29 cellular contexts compared by ENCODE assay signal in the genomic region with DNA sequence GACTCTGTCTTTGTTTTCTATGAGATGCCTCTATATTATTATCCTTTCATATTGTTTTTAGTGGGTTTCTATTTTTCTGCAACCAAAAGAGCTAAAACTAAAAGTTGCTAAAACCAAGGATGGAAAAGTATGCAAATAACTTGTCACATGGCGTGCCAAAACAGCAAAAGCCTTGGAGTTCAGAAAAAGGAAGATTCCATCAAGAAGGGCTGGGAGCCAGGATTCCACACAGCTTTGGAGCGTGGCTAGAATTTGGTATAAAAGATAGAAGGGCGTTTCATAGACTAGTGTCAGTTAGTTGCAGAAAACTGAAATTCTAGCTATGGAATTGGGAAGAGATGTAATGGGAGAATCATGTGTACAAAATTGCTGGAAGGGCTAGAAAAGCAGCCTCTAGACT. TPM values are rescaled to one million over a fixed set of nuclear protein-coding genes. Genes with fewer than 3 reads are reported as not detected.
"Had no signal": no experiment of that assay in that cellular context is flagged by ENCODE, and none has a peak within 500 bp of the region (broad histone marks: within the 10 kb centered on the region; RNA-seq: fewer than 3 reads in every experiment).

No MANE protein-coding gene starts in this region.

- H3K9me3 Mint-ChIP-seq: natural killer cell, neural progenitor cell, WTC11 had no signal

- H3K36me3 Mint-ChIP-seq: activated CD8-positive, alpha-beta memory T cell treated with anti-CD3 and anti-CD28 coated beads, Interleukin-2, amount 10 ng/mL, durations not matched to agents 7 days and 5 days; natural killer cell; neural progenitor cell; WTC11 had no signal

- H3K4me1 Mint-ChIP-seq: natural killer cell, neural progenitor cell, WTC11 had no signal

- H3K27ac ChIP-seq: breast epithelium, esophagus muscularis mucosa, neural progenitor cell, thoracic aorta had no signal

- DNase-seq: activated CD8-positive, alpha-beta memory T cell treated with anti-CD3 and anti-CD28 coated beads, Interleukin-2, amount 10 ng/mL, durations not matched to agents 7 days and 5 days; activated CD8-positive, alpha-beta T cell treated with anti-CD3 and anti-CD28 coated beads, Interleukin-2, amount 10 ng/mL, durations not matched to agents 7 days and 5 days; activated naive CD4-positive, alpha-beta T cell; activated T-cell treated with anti-CD3 and anti-CD28 coated beads for 4 hours; activated T-cell treated with anti-CD3 and anti-CD28 coated beads, Interleukin-2, amount 50 U/mL, for 72 hours; central memory CD4-positive, alpha-beta T cell; dermis blood vessel endothelial cell; effector CD4-positive, alpha-beta T cell; head of caudate nucleus; hypothalamus; midbrain; natural killer cell; occipital lobe; spleen; stimulated activated CD4-positive, alpha-beta T cell treated with anti-CD3 and anti-CD28 coated beads, Interleukin-2, amount 100 ng/mL, for 48 hours; T-helper 2 cell; trophoblast cell had no signal

- H3K27ac Mint-ChIP-seq: activated CD8-positive, alpha-beta memory T cell treated with anti-CD3 and anti-CD28 coated beads, Interleukin-2, amount 10 ng/mL, durations not matched to agents 7 days and 5 days; activated CD8-positive, alpha-beta T cell treated with anti-CD3 and anti-CD28 coated beads, Interleukin-2, amount 10 ng/mL, durations not matched to agents 7 days and 5 days; activated naive CD4-positive, alpha-beta T cell treated with anti-CD3 and anti-CD28 coated beads, Interleukin-2, amount 50 U/mL, for 72 hours; activated T-cell treated with anti-CD3 and anti-CD28 coated beads, Interleukin-2, amount 50 U/mL, for 72 hours; natural killer cell; neural progenitor cell; stimulated activated naive CD8-positive, alpha-beta T cell treated with anti-CD3 and anti-CD28 coated beads, Interleukin-15, Interleukin-2, amounts not matched to agents 100 ng/mL and 50 ng/mL, for 24 hours; WTC11 had no signal

- H3K4me3 ChIP-seq: breast epithelium, esophagus muscularis mucosa, neural progenitor cell, spleen, thoracic aorta had no signal

- H3K4me3 Mint-ChIP-seq: activated CD8-positive, alpha-beta memory T cell treated with anti-CD3 and anti-CD28 coated beads, Interleukin-2, amount 10 ng/mL, durations not matched to agents 7 days and 5 days; activated CD8-positive, alpha-beta T cell treated with anti-CD3 and anti-CD28 coated beads, Interleukin-2, amount 10 ng/mL, durations not matched to agents 7 days and 5 days; activated T-cell treated with anti-CD3 and anti-CD28 coated beads, Interleukin-2, amount 50 U/mL, for 72 hours; natural killer cell; neural progenitor cell; stimulated activated naive CD8-positive, alpha-beta T cell treated with anti-CD3 and anti-CD28 coated beads, Interleukin-15, Interleukin-2, amounts not matched to agents 100 ng/mL and 50 ng/mL, for 24 hours; WTC11 had no signal

- H3K27me3 ChIP-seq: breast epithelium, neural progenitor cell, spleen had no signal

- H3K9me3 ChIP-seq: breast epithelium, esophagus muscularis mucosa, spleen, thoracic aorta had no signal

- ATAC-seq: activated CD8-positive, alpha-beta memory T cell treated with anti-CD3 and anti-CD28 coated beads, Interleukin-2, amount 10 ng/mL, durations not matched to agents 7 days and 5 days; activated CD8-positive, alpha-beta T cell treated with anti-CD3 and anti-CD28 coated beads, Interleukin-2, amount 10 ng/mL, durations not matched to agents 7 days and 5 days; activated naive CD4-positive, alpha-beta T cell treated with anti-CD3 and anti-CD28 coated beads, Interleukin-2, amount 50 U/mL, for 72 hours; activated T-cell treated with anti-CD3 and anti-CD28 coated beads, Interleukin-2, amount 50 U/mL, for 72 hours; natural killer cell; right cardiac atrium; WTC11 had no signal

- H3K4me1 ChIP-seq: breast epithelium, esophagus muscularis mucosa, neural progenitor cell had no signal

- H3K36me3 ChIP-seq: breast epithelium, esophagus muscularis mucosa, neural progenitor cell, spleen, thoracic aorta had no signal

RNA-seq across cellular contexts. Expression of gene SCYGR1, which starts 4.1 kb away (rescaled TPM):
- total RNA-seq: activated CD8-positive, alpha-beta memory T cell treated with anti-CD3 and anti-CD28 coated beads, Interleukin-2, amount 10 ng/mL, durations not matched to agents 7 days and 5 days; activated CD8-positive, alpha-beta T cell treated with anti-CD3 and anti-CD28 coated beads, Interleukin-2, amount 10 ng/mL, durations not matched to agents 7 days and 5 days; activated naive CD4-positive, alpha-beta T cell treated with anti-CD3 and anti-CD28 coated beads, Interleukin-2, amount 50 U/mL, for 72 hours; activated T-cell treated with anti-CD3 and anti-CD28 coated beads, Interleukin-2, amount 50 U/mL, for 72 hours; breast epithelium; dermis blood vessel endothelial cell; esophagus muscularis mucosa; fibroblast of villous mesenchyme; kidney epithelial cell; lower leg skin; natural killer cell; occipital lobe; right cardiac atrium; spleen; subcutaneous adipose tissue; thoracic aorta; WTC11 had no signal

RNA-seq across cellular contexts. Expression of gene TM4SF20, which starts 4.6 kb away (rescaled TPM):
- total RNA-seq: activated CD8-positive, alpha-beta memory T cell treated with anti-CD3 and anti-CD28 coated beads, Interleukin-2, amount 10 ng/mL, durations not matched to agents 7 days and 5 days; activated CD8-positive, alpha-beta T cell treated with anti-CD3 and anti-CD28 coated beads, Interleukin-2, amount 10 ng/mL, durations not matched to agents 7 days and 5 days; activated naive CD4-positive, alpha-beta T cell treated with anti-CD3 and anti-CD28 coated beads, Interleukin-2, amount 50 U/mL, for 72 hours; activated T-cell treated with anti-CD3 and anti-CD28 coated beads, Interleukin-2, amount 50 U/mL, for 72 hours; breast epithelium; dermis blood vessel endothelial cell; esophagus muscularis mucosa; kidney epithelial cell; lower leg skin; natural killer cell; occipital lobe; right cardiac atrium; spleen; thoracic aorta; WTC11 had no signal
